ENCODE assay signal across 18 cellular contexts in the genomic region with DNA sequence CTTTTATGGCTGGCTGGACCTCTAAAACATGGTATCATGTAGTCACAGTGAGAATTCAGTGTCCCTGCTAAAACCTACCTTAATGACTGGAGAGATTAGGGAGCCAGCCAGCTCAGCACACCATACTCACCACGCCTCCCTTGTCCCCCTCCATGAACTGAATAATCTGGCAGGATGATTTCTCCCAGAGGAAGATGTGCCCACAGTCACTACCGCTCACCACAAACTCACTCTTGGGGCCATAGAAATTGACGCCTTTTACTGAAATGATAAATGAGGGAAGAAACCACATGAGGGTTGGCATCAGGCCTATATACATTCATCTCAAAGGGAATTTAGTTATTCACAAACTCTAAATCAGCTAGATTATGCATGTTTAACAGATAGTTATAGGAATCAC. TPM values are rescaled to one million over a fixed set of nuclear protein-coding genes. Genes with fewer than 3 reads are reported as not detected.
DNase-seq lines count a peak whose midpoint lies in the region; ATAC-seq and TF ChIP-seq lines count a peak whose summit lies in the region.
"Had no signal": no experiment of that assay in that cellular context is flagged by ENCODE, and none has a peak within 500 bp of the region (broad histone marks: within the 10 kb centered on the region; RNA-seq: fewer than 3 reads in every experiment).

No MANE protein-coding gene starts in this region.

- H3K4me3 Mint-ChIP-seq in T-helper 17 cell: no peak overlapping the region
- H3K4me3 Mint-ChIP-seq in nephron progenitor cell: no peak overlapping the region
- H3K4me3 Mint-ChIP-seq: CD4-positive, alpha-beta memory T cell; HFFc6; IgD-negative memory B cell had no signal

- H3K4me3 ChIP-seq in tibial artery: no peak overlapping the region
- no peak overlapping the region for H3K4me3 ChIP-seq in effector memory CD4-positive, alpha-beta T cell (ENCODE audit: insufficient read depth, low read depth, low read length, poor library complexity, severe bottlenecking)

- TF ChIP-seq CTCF in VCaP (conservative IDR thresholded peaks at IDR 0.05) (no peak), nephron progenitor cell (IDR thresholded peaks at IDR 0.05) (no peak), tibial artery (IDR thresholded peaks at IDR 0.05) (no peak)

- DNase-seq in T-helper 17 cell: no peak
- DNase-seq in astrocyte of the hippocampus (ENCODE audit: low read depth, low spot score): peak; percentile 53
- no peak for DNase-seq in nephron progenitor cell
- DNase-seq in tibial artery: no peak
- DNase-seq in SHP77 treated with DMSO at 0.1 percent for 48 hours (lab: John Stamatoyannopoulos, UW): no peak
- no peak for DNase-seq in effector memory CD4-positive, alpha-beta T cell
- DNase-seq: ACHN; Calu3; CD4-positive, alpha-beta memory T cell; DMS79 treated with DMSO at 0.1 percent for 48 hours; GF-D8; GOT3; H7; HFFc6 had no signal

- no peaks in the 10 kb centered on the region for H3K27me3 ChIP-seq in tibial artery
- H3K27me3 ChIP-seq in effector memory CD4-positive, alpha-beta T cell (replicated peaks; ENCODE audit: control insufficient read depth, insufficient read depth, low read length, poor library complexity, severe bottlenecking): no peaks in the 10 kb centered on the region

- no peaks in the 10 kb centered on the region for H3K9me3 Mint-ChIP-seq in nephron progenitor cell
- H3K9me3 Mint-ChIP-seq: CD4-positive, alpha-beta memory T cell; HFFc6; IgD-negative memory B cell had no signal

- ATAC-seq in T-helper 17 cell: no peak
- ATAC-seq: HCT116 had no signal

- H3K36me3 ChIP-seq in tibial artery: peaks cover 56 to 85% (median 68%) of the 10 kb centered on the region in 3 donors
- H3K36me3 ChIP-seq in effector memory CD4-positive, alpha-beta T cell (ENCODE audit: control insufficient read depth, insufficient read depth, low read length): peaks cover 98% of the 10 kb centered on the region

- no peaks in the 10 kb centered on the region for H3K9me3 ChIP-seq in T-helper 17 cell (ENCODE audit: control insufficient read depth, low read length, poor library complexity, severe bottlenecking)
- no peaks in the 10 kb centered on the region for H3K9me3 ChIP-seq in tibial artery
- H3K9me3 ChIP-seq in effector memory CD4-positive, alpha-beta T cell (ENCODE audit: control insufficient read depth, low read length): no peaks in the 10 kb centered on the region

- H3K36me3 Mint-ChIP-seq in T-helper 17 cell (ENCODE audit: low read depth) (peaks cover 2% of the 10 kb centered on the region), nephron progenitor cell (ENCODE audit: low read depth) (peaks cover 52% of the 10 kb centered on the region)
- H3K36me3 Mint-ChIP-seq: IgD-negative memory B cell had no signal

- intact Hi-C loops in tibial artery (cut with DNase I; ENCODE audit: low total_unique reads): no loop called here

- H3K27ac ChIP-seq in VCaP (0 out of 2 replicates have a peak overlapping the region, but pooled peaks have one; percentile 1), tibial artery (no peak overlapping the region)
- H3K27ac ChIP-seq in effector memory CD4-positive, alpha-beta T cell (ENCODE audit: insufficient read depth, low read length, poor library complexity, severe bottlenecking): no peak overlapping the region
- H3K27ac ChIP-seq: C4-2B had no signal

- H3K4me1 Mint-ChIP-seq in T-helper 17 cell (peaks cover 4% of the 10 kb centered on the region), nephron progenitor cell (peaks cover 5% of the 10 kb centered on the region)
- H3K4me1 Mint-ChIP-seq: CD4-positive, alpha-beta memory T cell; IgD-negative memory B cell had no signal

- peaks cover 0 to 25% (median 19%) of the 10 kb centered on the region in 4 donors for H3K4me1 ChIP-seq in tibial artery
- no peaks in the 10 kb centered on the region for H3K4me1 ChIP-seq in effector memory CD4-positive, alpha-beta T cell (ENCODE audit: control insufficient read depth, insufficient read depth, low read length, poor library complexity, severe bottlenecking)

- H3K27ac Mint-ChIP-seq in T-helper 17 cell (peak overlapping the region; percentile 16), nephron progenitor cell (peak overlapping the region; percentile 24)
- H3K27ac Mint-ChIP-seq: HFFc6 had no signal

- H3K27me3 Mint-ChIP-seq in T-helper 17 cell (no peaks in the 10 kb centered on the region), nephron progenitor cell (ENCODE audit: low read depth, poor library complexity) (no peaks in the 10 kb centered on the region)
- H3K27me3 Mint-ChIP-seq: CD4-positive, alpha-beta memory T cell; IgD-negative memory B cell had no signal

RNA-seq across cellular contexts. Expression of a gene that starts 17.3 kb away (rescaled TPM):
- total RNA-seq in T-helper 17 cell: 10 to 100 TPM; 19.6 to 21.6 TPM

RNA-seq across cellular contexts. Expression of a gene that starts 32.1 kb away (rescaled TPM):
- total RNA-seq in T-helper 17 cell: not detected
- total RNA-seq: Calu3; CD4-positive, alpha-beta memory T cell had no signal

RNA-seq across cellular contexts. Expression of a gene that starts 39.8 kb away (rescaled TPM):
- total RNA-seq in T-helper 17 cell: 100 to 1,000 TPM; 167 to 178 TPM
